ENCODE assay signal across 17 cellular contexts in genomic region chr10:90849956-90850749, GRCh38. TPM values are rescaled to one million over a fixed set of nuclear protein-coding genes. Genes with fewer than 3 reads are reported as not detected.
DNase-seq lines count a peak whose midpoint lies in the region; FAIRE-seq and TF ChIP-seq lines count a peak whose summit lies in the region.
"Had no signal": no experiment of that assay in that cellular context is flagged by ENCODE, and none has a peak within 500 bp of the region (broad histone marks: within the 10 kb centered on the region; RNA-seq: fewer than 3 reads in every experiment).

No MANE protein-coding gene starts in this region.

- H3K36me3 ChIP-seq in bronchial epithelial cell (ENCODE audit: control insufficient read depth, insufficient read depth, low read length): no peaks in the 10 kb centered on the region
- H3K36me3 ChIP-seq: SJSA1 had no signal

- no peak overlapping the region for H3K27ac Mint-ChIP-seq in nephron progenitor cell
- H3K27ac Mint-ChIP-seq: stimulated activated memory B cell treated with anti-CD40 and anti-IgM and Interleukin-4, amounts not matched to agents 10 μg/mL and 1 μg/mL and 100 μg/mL, for 72 hours; WTC11 had no signal

- no peak overlapping the region for H3K4me3 ChIP-seq in bronchial epithelial cell (ENCODE audit: low read depth, low read length)
- H3K4me3 ChIP-seq: SJSA1 had no signal

- peaks cover 19% of the 10 kb centered on the region for H3K36me3 Mint-ChIP-seq in nephron progenitor cell (ENCODE audit: low read depth)

- H3K4me1 Mint-ChIP-seq in nephron progenitor cell: no peaks in the 10 kb centered on the region
- H3K4me1 Mint-ChIP-seq: stimulated activated memory B cell treated with anti-CD40 and anti-IgM and Interleukin-4, amounts not matched to agents 10 μg/mL and 1 μg/mL and 100 μg/mL, for 72 hours had no signal

- TF ChIP-seq POLR2A in GM12892 (IDR thresholded peaks at IDR 0.05; ENCODE audit: low read depth, low read length): no peak

- CTCF ChIA-PET in HEK293T (lab: Yijun Ruan, JAX): no interaction called here

- DNase-seq in GM12892 (ENCODE audit: insufficient read length) (no peak), LHCN-M2 (ENCODE audit: low read depth) (peak; percentile 85), bronchial epithelial cell (ENCODE audit: low read depth) (peak; percentile 95), myocyte (ENCODE audit: low read depth) (peak; percentile 74), NCI-H446 (lab: John Stamatoyannopoulos, UW) (no peak), HEK293T (ENCODE audit: extremely low spot score) (no peak), nephron progenitor cell (no peak)
- DNase-seq: amniotic stem cell; midbrain; NCI-H1694; NCI-H446 treated with DMSO at 0.1 percent for 48 hours; stimulated activated CD4-positive, alpha-beta T cell treated with anti-CD3 and anti-CD28 coated beads, Interleukin-12 subunit alpha, Interleukin-12 subunit beta, amount 100 ng/mL, for 4 hours had no signal

- H3K27me3 ChIP-seq in bronchial epithelial cell (ENCODE audit: control insufficient read depth, insufficient read depth, low read length): no peaks in the 10 kb centered on the region
- H3K27me3 ChIP-seq: SJSA1 had no signal

- H3K9me3 Mint-ChIP-seq in nephron progenitor cell: peaks cover 38% of the 10 kb centered on the region

- no peak overlapping the region for H3K4me3 Mint-ChIP-seq in nephron progenitor cell
- H3K4me3 Mint-ChIP-seq: stimulated activated memory B cell treated with anti-CD40 and anti-IgM and Interleukin-4, amounts not matched to agents 10 μg/mL and 1 μg/mL and 100 μg/mL, for 72 hours; WTC11 had no signal

- FAIRE-seq in GM12892 (lab: Jason Lieb, UNC) (peak; percentile 17), bronchial epithelial cell (lab: Jason Lieb, UNC) (no peak)

- peaks cover 17% of the 10 kb centered on the region for H3K27me3 Mint-ChIP-seq in nephron progenitor cell (ENCODE audit: low read depth, poor library complexity)

- TF ChIP-seq CTCF in bronchial epithelial cell (IDR thresholded peaks at IDR 0.05; ENCODE audit: insufficient read depth, low read length, severe bottlenecking) (no peak), nephron progenitor cell (IDR thresholded peaks at IDR 0.05) (no peak)

- POLR2A ChIA-PET in HEK293T (lab: Yijun Ruan, JAX): no interaction called here

TF ChIP-seq in HEK293T, 16 proteins besides CTCF, POLR2A, EP300 and RAD21:
- TF ChIP-seq FOXK2 (IDR thresholded peaks at IDR 0.05) (no peak), FOXA1 (IDR thresholded peaks at IDR 0.05) (no peak), SUZ12 (IDR thresholded peaks at IDR 0.05) (no peak), CTBP1 (IDR thresholded peaks at IDR 0.05; ENCODE audit: borderline replicate concordance) (no peak), ARNT (IDR thresholded peaks at IDR 0.05) (no peak), ELF4 (IDR thresholded peaks at IDR 0.05) (no peak), SP1 (IDR thresholded peaks at IDR 0.05) (no peak), BHLHE40 (IDR thresholded peaks at IDR 0.05; ENCODE audit: borderline replicate concordance) (no peak), LEF1 (IDR thresholded peaks at IDR 0.05; ENCODE audit: borderline replicate concordance) (no peak), TARDBP (IDR thresholded peaks at IDR 0.05) (no peak)
- TF ChIP-seq, protein P1, sequence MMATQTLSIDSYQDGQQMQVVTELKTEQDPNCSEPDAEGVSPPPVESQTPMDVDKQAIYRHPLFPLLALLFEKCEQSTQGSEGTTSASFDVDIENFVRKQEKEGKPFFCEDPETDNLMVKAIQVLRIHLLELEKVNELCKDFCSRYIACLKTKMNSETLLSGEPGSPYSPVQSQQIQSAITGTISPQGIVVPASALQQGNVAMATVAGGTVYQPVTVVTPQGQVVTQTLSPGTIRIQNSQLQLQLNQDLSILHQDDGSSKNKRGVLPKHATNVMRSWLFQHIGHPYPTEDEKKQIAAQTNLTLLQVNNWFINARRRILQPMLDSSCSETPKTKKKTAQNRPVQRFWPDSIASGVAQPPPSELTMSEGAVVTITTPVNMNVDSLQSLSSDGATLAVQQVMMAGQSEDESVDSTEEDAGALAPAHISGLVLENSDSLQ (IDR thresholded peaks at IDR 0.05): no peak

RNA-seq across cellular contexts. Expression of gene HTR7, which starts 7.7 kb away (rescaled TPM):
- polyA plus RNA-seq in GM12892 (2012; ENCODE audit: missing spikeins): not detected
- 18.3 and 19.6 TPM in 2 replicates for total RNA-seq in LHCN-M2 (2014; rRNA removed)
- 2.1 TPM for polyA plus RNA-seq in LHCN-M2 (2012)
- 15.5 and 16.3 TPM in 2 replicates for total RNA-seq in bronchial epithelial cell
- 4.2 and 18.2 TPM in 2 replicates for total RNA-seq in myocyte
- 0.42 TPM for polyA plus RNA-seq in myocyte (2012)
- total RNA-seq: activated CD8-positive, alpha-beta memory T cell treated with anti-CD3 and anti-CD28 coated beads for 36 hours; G401 had no signal

RNA-seq across cellular contexts. Expression of gene RPP30, which starts 21.6 kb away (rescaled TPM):
- polyA plus RNA-seq in GM12892 (2012; ENCODE audit: missing spikeins): 69.8 TPM
- total RNA-seq in LHCN-M2 (2014; rRNA removed): 55.0 and 56.6 TPM in 2 replicates
- polyA plus RNA-seq in LHCN-M2 (2012): 39.4 TPM
- 24.1 and 25.0 TPM in 2 replicates for total RNA-seq in bronchial epithelial cell
- total RNA-seq in myocyte: 30.9 and 44.1 TPM in 2 replicates
- polyA plus RNA-seq in myocyte (2012): 28.6 TPM

Comparison
In these comparisons a context has a peak if more than half of its experiments do, and no peak if none do; other contexts are left out.
1. DNase-seq: peak in LHCN-M2 (single experiment), bronchial epithelial cell (single experiment) and myocyte (single experiment); none in GM12892 (single experiment), NCI-H446 (0 of 2), HEK293T (single experiment) and nephron progenitor cell (single experiment).